ENCODE assay signal across 9 cellular contexts in genomic region chr3:134357914-134358811, GRCh38. TPM values are rescaled to one million over a fixed set of nuclear protein-coding genes. Genes with fewer than 3 reads are reported as not detected.
DNase-seq lines count a peak whose midpoint lies in the region; ATAC-seq and TF ChIP-seq lines count a peak whose summit lies in the region.
"Had no signal": no experiment of that assay in that cellular context is flagged by ENCODE, and none has a peak within 500 bp of the region (broad histone marks: within the 10 kb centered on the region; RNA-seq: fewer than 3 reads in every experiment).

No MANE protein-coding gene starts in this region.

- H3K4me3 Mint-ChIP-seq in brain, result peak overlapping the region in 3 of 5 experiments; percentile 20 to 34 (median 23)

- H3K9me3 ChIP-seq in thoracic aorta, result no peaks in the 10 kb centered on the region

- H3K4me1 ChIP-seq in thoracic aorta (ENCODE audit: control insufficient read depth in 1 of 2, low read depth in 2 of 2), result peaks cover 44 to 74% of the 10 kb centered on the region in 2 donors

- peak; percentile 82 for ATAC-seq in thoracic aorta (ENCODE audit: insufficient number of reproducible peaks, low FRiP score, low read depth)
- no peak for ATAC-seq in HG03097 (IDR thresholded peaks at IDR 0.05; ENCODE audit: low FRiP score, unreplicated experiment)

- peaks cover 72% of the 10 kb centered on the region for H3K36me3 ChIP-seq in thoracic aorta

- H3K36me3 Mint-ChIP-seq in brain, result peaks cover 93% of the 10 kb centered on the region

- H3K4me1 Mint-ChIP-seq in brain, result peaks cover 62% of the 10 kb centered on the region

- H3K27ac Mint-ChIP-seq in brain, result peak overlapping the region; percentile 85 to 96 (median 90)

- H3K9me3 Mint-ChIP-seq in brain, result no peaks in the 10 kb centered on the region

- DNase-seq in GM04503 (ENCODE audit: low read depth), result peak; percentile 93
- peak; percentile 8 to 10 for DNase-seq in Kasumi-1 (lab: John Stamatoyannopoulos, UW)
- DNase-seq in kidney tubule cell (ENCODE audit: low spot score), result peak; percentile 95
- no peak for DNase-seq in thoracic aorta (ENCODE audit: low spot score)
- DNase-seq in SKM-1 (lab: John Stamatoyannopoulos, UW; ENCODE audit: unreplicated experiment), result no peak
- no peak for DNase-seq in effector CD8-positive, alpha-beta T cell (lab: John Stamatoyannopoulos, UW)

- no peaks in the 10 kb centered on the region for H3K27me3 ChIP-seq in thoracic aorta (replicated peaks; ENCODE audit: insufficient read depth)

- TF ChIP-seq CTCF in brain (conservative IDR thresholded peaks at IDR 0.05), result peak; percentile 7 to 30
- TF ChIP-seq CTCF in thoracic aorta (IDR thresholded peaks at IDR 0.05), result no peak

- H3K27me3 Mint-ChIP-seq in brain, result no peaks in the 10 kb centered on the region

- peak overlapping the region; percentile 81 to 86 for H3K27ac ChIP-seq in thoracic aorta

- peak overlapping the region; percentile 5 for H3K4me3 ChIP-seq in thoracic aorta

RNA-seq across cellular contexts. Expression of gene AMOTL2, which starts 16.1 kb away (rescaled TPM):
- 23.5 TPM for polyA plus RNA-seq in brain (ENCODE audit: insufficient read depth, low read depth, low replicate concordance)
- 100 to 1,000 TPM in 1 of 2 donors, 10 to 100 TPM in 1; 62.4 to 161 TPM for total RNA-seq in thoracic aorta
- total RNA-seq: activated CD8-positive, alpha-beta memory T cell treated with anti-CD3 and anti-CD28 coated beads for 36 hours had no signal

Comparison
In these comparisons a context has a peak if more than half of its experiments do, and no peak if none do; other contexts are left out.
1. DNase-seq: peak in GM04503 (single experiment), Kasumi-1 (2 of 2) and kidney tubule cell (single experiment); none in thoracic aorta (single experiment), SKM-1 (single experiment) and effector CD8-positive, alpha-beta T cell (single experiment).